ENCODE assay signal across 8 cellular contexts in the genomic region with DNA sequence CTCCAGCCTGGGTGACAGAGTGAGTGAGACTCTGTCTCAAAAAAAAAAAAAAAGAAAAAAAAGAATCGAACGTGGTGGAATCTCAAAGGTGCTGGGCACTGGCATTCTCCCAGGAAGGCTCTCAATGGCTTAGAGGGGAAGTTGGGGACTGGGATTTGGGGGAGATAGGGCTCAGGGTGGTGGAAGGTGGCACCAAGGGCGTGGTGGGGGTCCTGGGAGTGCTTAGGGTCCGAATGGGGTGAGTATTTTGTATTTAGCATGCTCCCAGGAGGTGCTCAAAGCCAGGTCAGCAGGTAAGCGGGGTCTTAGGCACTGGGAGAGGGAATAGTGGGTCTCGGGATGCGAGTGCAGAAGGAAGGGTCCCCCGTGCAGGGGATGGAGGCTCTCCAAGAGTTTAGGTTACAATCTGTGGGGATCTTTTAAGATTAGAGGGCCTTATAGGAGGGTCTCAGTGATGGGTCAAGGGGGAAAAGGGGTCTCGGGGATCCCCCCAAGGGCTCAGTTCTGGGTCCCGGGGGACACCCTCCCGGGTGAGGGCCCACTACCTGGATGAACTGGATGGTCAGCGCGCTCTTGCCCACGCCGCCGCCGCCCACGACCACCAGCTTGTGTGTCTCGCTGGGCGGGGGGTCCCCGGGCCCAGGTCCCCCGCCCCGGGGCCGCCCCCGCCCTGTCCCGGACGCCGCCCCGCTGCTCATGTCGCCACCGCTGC. TPM values are rescaled to one million over a fixed set of nuclear protein-coding genes. Genes with fewer than 3 reads are reported as not detected.
DNase-seq lines count a peak whose midpoint lies in the region; ATAC-seq, FAIRE-seq and TF ChIP-seq lines count a peak whose summit lies in the region.

No MANE protein-coding gene starts in this region.

- no peaks in the 10 kb centered on the region for H3K9me3 Mint-ChIP-seq in activated naive CD4-positive, alpha-beta T cell treated with anti-CD3 and anti-CD28 coated beads, Interleukin-2, amount 50 U/mL, for 72 hours

- DNase-seq in NCI-H2171 treated with DMSO at 0.1 percent for 48 hours (lab: John Stamatoyannopoulos, UW) = peak; percentile 21
- no peak for DNase-seq in NCI-H2171 (lab: John Stamatoyannopoulos, UW)
- no peak for DNase-seq in activated naive CD4-positive, alpha-beta T cell treated with anti-CD3 and anti-CD28 coated beads, Interleukin-2, amount 50 U/mL, for 72 hours (ENCODE audit: low spot score in 2 of 2)
- DNase-seq in keratinocyte (ENCODE audit: low read depth, low spot score) = no peak
- DNase-seq in NCI-H187 treated with DMSO at 0.1 percent for 48 hours (lab: John Stamatoyannopoulos, UW) = no peak

- H3K79me2 ChIP-seq in keratinocyte (ENCODE audit: control insufficient read depth, insufficient read depth, low read length) = peaks cover 46% of the 10 kb centered on the region

- peak overlapping the region; percentile 81 for H3K4me2 ChIP-seq in keratinocyte (ENCODE audit: control insufficient read depth, extremely low read depth, insufficient read depth, low read depth, low read length)

- H3K36me3 ChIP-seq in keratinocyte (ENCODE audit: control insufficient read depth in 2 of 2, extremely low read depth in 1 of 2, insufficient read depth in 2 of 2, low read length in 2 of 2) (peaks cover 14% of the 10 kb centered on the region in 2 experiments), stomach smooth muscle (ENCODE audit: control insufficient read depth in 2 of 2, insufficient read depth in 2 of 2, low read length in 2 of 2) (peaks cover 11% of the 10 kb centered on the region in 2 donors)

- H3K27ac Mint-ChIP-seq in activated naive CD4-positive, alpha-beta T cell treated with anti-CD3 and anti-CD28 coated beads, Interleukin-2, amount 50 U/mL, for 72 hours = peak overlapping the region; percentile 61 to 86

- H3K9ac ChIP-seq in keratinocyte (ENCODE audit: control insufficient read depth, extremely low read depth, insufficient read depth, low read length) (peak overlapping the region; percentile 89), stomach smooth muscle (ENCODE audit: low read length in 2 of 2) (peak overlapping the region; percentile 86 to 93)

- H3K4me1 ChIP-seq in keratinocyte (ENCODE audit: control insufficient read depth, extremely low read depth, insufficient read depth, low read length) = peaks cover 24% of the 10 kb centered on the region
- H3K4me1 ChIP-seq in stomach smooth muscle (ENCODE audit: control insufficient read depth, insufficient read depth, low read length) = peaks cover 53% of the 10 kb centered on the region

- H3K9me3 ChIP-seq in keratinocyte (ENCODE audit: control insufficient read depth, low read depth, low read length) (no peaks in the 10 kb centered on the region), stomach smooth muscle (ENCODE audit: control insufficient read depth in 2 of 2, low read length in 2 of 2) (no peaks in the 10 kb centered on the region)

- peaks cover 12 to 15% of the 10 kb centered on the region in 2 donors for H3K36me3 Mint-ChIP-seq in activated naive CD4-positive, alpha-beta T cell treated with anti-CD3 and anti-CD28 coated beads, Interleukin-2, amount 50 U/mL, for 72 hours

- peak overlapping the region; percentile 78 for H3K27ac ChIP-seq in keratinocyte (ENCODE audit: control insufficient read depth, insufficient read depth, low read length)
- peak overlapping the region; percentile 100 for H3K27ac ChIP-seq in stomach smooth muscle (ENCODE audit: low read length)

- no peak for TF ChIP-seq CTCF in keratinocyte (optimal IDR thresholded peaks at IDR 0.05 in 1 of 3, IDR thresholded peaks at IDR 0.05 in 1 of 3, conservative IDR thresholded peaks at IDR 0.05 in 1 of 3; ENCODE audit: extremely low read depth in 1 of 3, insufficient read depth in 2 of 3, low read length in 3 of 3)

- no peak overlapping the region for H2AFZ ChIP-seq in keratinocyte (ENCODE audit: control insufficient read depth, low read length)

- H3K4me3 ChIP-seq in keratinocyte (ENCODE audit: control insufficient read depth in 2 of 3, extremely low read depth in 1 of 3, insufficient read depth in 2 of 3, low read depth in 1 of 3, low read length in 3 of 3) (peak overlapping the region; percentile 71 to 93 (median 90)), stomach smooth muscle (ENCODE audit: low read length in 2 of 2) (peak overlapping the region; percentile 63 to 99)

- H4K20me1 ChIP-seq in keratinocyte (ENCODE audit: control insufficient read depth, extremely low read depth, insufficient read depth, low read length) = no peaks in the 10 kb centered on the region

- FAIRE-seq in keratinocyte (lab: Jason Lieb, UNC) = no peak

- ATAC-seq in activated naive CD4-positive, alpha-beta T cell treated with anti-CD3 and anti-CD28 coated beads, Interleukin-2, amount 50 U/mL, for 72 hours = no peak
- ATAC-seq in GM19023 (IDR thresholded peaks at IDR 0.05; ENCODE audit: unreplicated experiment) (no peak), HG02798 (IDR thresholded peaks at IDR 0.05; ENCODE audit: poor library complexity, unreplicated experiment) (no peak)

- H3K27me3 ChIP-seq in keratinocyte (ENCODE audit: control insufficient read depth, extremely low read depth, insufficient read depth, low read length) (no peaks in the 10 kb centered on the region), stomach smooth muscle (ENCODE audit: control insufficient read depth in 1 of 2, insufficient read depth in 2 of 2, low read length in 2 of 2) (no peaks in the 10 kb centered on the region)

- dilution Hi-C loops in keratinocyte (cut with MboI; ENCODE audit: extremely low pct_ligation_motif_present, low sequenced_read_pairs) = no loop called here

- no peaks in the 10 kb centered on the region for H3K9me1 ChIP-seq in keratinocyte (ENCODE audit: control insufficient read depth, extremely low read depth, insufficient read depth, low read length)

RNA-seq across cellular contexts. Expression of gene RRAS, which starts 0.4 kb away (rescaled TPM):
- total RNA-seq in activated naive CD4-positive, alpha-beta T cell treated with anti-CD3 and anti-CD28 coated beads, Interleukin-2, amount 50 U/mL, for 72 hours = 10 to 100 TPM in 1 of 2 donors, 1 to 10 TPM in 1; 6.0 to 12.9 TPM
- polyA plus RNA-seq in keratinocyte = 98.1 to 184 TPM (median 154 TPM) in 3 replicates
- polyA plus RNA-seq in keratinocyte (2011; ENCODE audit: low read depth) = 25.4 TPM
- 133 and 285 TPM in 2 replicates for polyA plus RNA-seq in keratinocyte (2011; cell fraction: cytosol; rRNA removed)
- 68.6 and 95.3 TPM in 2 replicates for polyA plus RNA-seq in keratinocyte (2011; cell fraction: nucleus; rRNA removed)
- polyA plus RNA-seq in keratinocyte (2012; ENCODE audit: low replicate concordance) = 135 and 186 TPM in 2 replicates
- polyA minus RNA-seq in keratinocyte = 51.3 to 172 TPM (median 95.8 TPM) in 3 replicates
- 143 TPM for polyA minus RNA-seq in keratinocyte (2011; cell fraction: cytosol; rRNA and poly(A)+ RNA removed)
- 29.2 and 30.2 TPM in 2 replicates for polyA minus RNA-seq in keratinocyte (2011; cell fraction: nucleus; rRNA and poly(A)+ RNA removed)

RNA-seq across cellular contexts. Expression of gene SCAF1, which starts 2.5 kb away (rescaled TPM):
- 10 to 100 TPM; 49.8 to 57.4 TPM for total RNA-seq in activated naive CD4-positive, alpha-beta T cell treated with anti-CD3 and anti-CD28 coated beads, Interleukin-2, amount 50 U/mL, for 72 hours
- 3.4 to 20.9 TPM (median 5.8 TPM) in 3 replicates for polyA plus RNA-seq in keratinocyte
- 8.1 TPM for polyA plus RNA-seq in keratinocyte (2011; ENCODE audit: low read depth)
- 4.5 and 13.0 TPM in 2 replicates for polyA plus RNA-seq in keratinocyte (2011; cell fraction: cytosol; rRNA removed)
- 17.6 and 26.5 TPM in 2 replicates for polyA plus RNA-seq in keratinocyte (2011; cell fraction: nucleus; rRNA removed)
- polyA plus RNA-seq in keratinocyte (2012; ENCODE audit: low replicate concordance) = 25.0 and 48.7 TPM in 2 replicates
- 4.9 to 27.9 TPM (median 6.3 TPM) in 3 replicates for polyA minus RNA-seq in keratinocyte
- 19.8 TPM for polyA minus RNA-seq in keratinocyte (2011; cell fraction: cytosol; rRNA and poly(A)+ RNA removed)
- 11.6 and 17.6 TPM in 2 replicates for polyA minus RNA-seq in keratinocyte (2011; cell fraction: nucleus; rRNA and poly(A)+ RNA removed)

RNA-seq across cellular contexts. Expression of gene IRF3, which starts 26.1 kb away (rescaled TPM):
- 100 to 1,000 TPM; 135 to 202 TPM for total RNA-seq in activated naive CD4-positive, alpha-beta T cell treated with anti-CD3 and anti-CD28 coated beads, Interleukin-2, amount 50 U/mL, for 72 hours
- polyA plus RNA-seq in keratinocyte = 50.4 to 67.5 TPM (median 57.7 TPM) in 3 replicates
- polyA plus RNA-seq in keratinocyte (2011; ENCODE audit: low read depth) = 24.7 TPM
- 35.2 and 52.0 TPM in 2 replicates for polyA plus RNA-seq in keratinocyte (2011; cell fraction: cytosol; rRNA removed)
- polyA plus RNA-seq in keratinocyte (2011; cell fraction: nucleus; rRNA removed) = 138 and 175 TPM in 2 replicates
- 69.0 and 102 TPM in 2 replicates for polyA plus RNA-seq in keratinocyte (2012; ENCODE audit: low replicate concordance)
- 35.3 to 109 TPM (median 44.3 TPM) in 3 replicates for polyA minus RNA-seq in keratinocyte
- 76.5 TPM for polyA minus RNA-seq in keratinocyte (2011; cell fraction: cytosol; rRNA and poly(A)+ RNA removed)
- polyA minus RNA-seq in keratinocyte (2011; cell fraction: nucleus; rRNA and poly(A)+ RNA removed) = 36.6 and 42.7 TPM in 2 replicates

RNA-seq across cellular contexts. Expression of gene BCL2L12, which starts 26.2 kb away (rescaled TPM):
- 10 to 100 TPM; 69.6 to 93.4 TPM for total RNA-seq in activated naive CD4-positive, alpha-beta T cell treated with anti-CD3 and anti-CD28 coated beads, Interleukin-2, amount 50 U/mL, for 72 hours
- 11.8 to 14.8 TPM (median 14.0 TPM) in 3 replicates for polyA plus RNA-seq in keratinocyte
- polyA plus RNA-seq in keratinocyte (2011; ENCODE audit: low read depth) = 5.7 TPM
- polyA plus RNA-seq in keratinocyte (2011; cell fraction: cytosol; rRNA removed) = 8.3 and 18.8 TPM in 2 replicates
- polyA plus RNA-seq in keratinocyte (2011; cell fraction: nucleus; rRNA removed) = 7.1 and 10.2 TPM in 2 replicates
- polyA plus RNA-seq in keratinocyte (2012; ENCODE audit: low replicate concordance) = 13.1 and 32.0 TPM in 2 replicates
- polyA minus RNA-seq in keratinocyte = 4.2 to 19.2 TPM (median 6.9 TPM) in 3 replicates
- polyA minus RNA-seq in keratinocyte (2011; cell fraction: cytosol; rRNA and poly(A)+ RNA removed) = 13.2 TPM
- 3.3 and 6.4 TPM in 2 replicates for polyA minus RNA-seq in keratinocyte (2011; cell fraction: nucleus; rRNA and poly(A)+ RNA removed)

RNA-seq across cellular contexts. Expression of gene PRMT1, which starts 37.5 kb away (rescaled TPM):
- 100 to 1,000 TPM; 248 to 309 TPM for total RNA-seq in activated naive CD4-positive, alpha-beta T cell treated with anti-CD3 and anti-CD28 coated beads, Interleukin-2, amount 50 U/mL, for 72 hours
- polyA plus RNA-seq in keratinocyte = 280 to 322 TPM (median 311 TPM) in 3 replicates
- polyA plus RNA-seq in keratinocyte (2011; ENCODE audit: low read depth) = 97.7 TPM
- polyA plus RNA-seq in keratinocyte (2011; cell fraction: cytosol; rRNA removed) = 168 and 268 TPM in 2 replicates
- 208 and 239 TPM in 2 replicates for polyA plus RNA-seq in keratinocyte (2011; cell fraction: nucleus; rRNA removed)
- polyA plus RNA-seq in keratinocyte (2012; ENCODE audit: low replicate concordance) = 115 and 304 TPM in 2 replicates
- polyA minus RNA-seq in keratinocyte = 318 to 388 TPM (median 332 TPM) in 3 replicates
- 282 TPM for polyA minus RNA-seq in keratinocyte (2011; cell fraction: cytosol; rRNA and poly(A)+ RNA removed)
- polyA minus RNA-seq in keratinocyte (2011; cell fraction: nucleus; rRNA and poly(A)+ RNA removed) = 100 and 103 TPM in 2 replicates
